30 cellular contexts compared by ENCODE assay signal in genomic region chr2:9097239-9097638, GRCh38.
DNase-seq lines count a peak whose midpoint lies in the region; ATAC-seq and TF ChIP-seq lines count a peak whose summit lies in the region.
"Had no signal": no experiment of that assay in that cellular context is flagged by ENCODE, and none has a peak within 500 bp of the region (broad histone marks: within the 10 kb centered on the region; RNA-seq: fewer than 3 reads in every experiment).

No MANE protein-coding gene starts in this region.

- H3K27me3 Mint-ChIP-seq in nephron (ENCODE audit: low read depth), result peaks cover 40% of the 10 kb centered on the region
- H3K27me3 Mint-ChIP-seq: type B pancreatic cell had no signal

- DNase-seq in ACHN, result peak; percentile 19
- DNase-seq in ELF-1 (ENCODE audit: low read depth, low spot score), result peak; percentile 32
- no peak for DNase-seq in left ventricle myocardium superior
- no peak for DNase-seq in PC-3
- DNase-seq in COLO668 (lab: John Stamatoyannopoulos, UW; ENCODE audit: unreplicated experiment), result no peak
- no peak for DNase-seq in NCI-H1436 treated with DMSO at 0.1 percent for 48 hours (lab: John Stamatoyannopoulos, UW)
- DNase-seq: activated CD4-positive, alpha-beta T cell treated with anti-CD3 and anti-CD28 coated beads for 36 hours; activated CD8-positive, alpha-beta T cell treated with anti-CD3 and anti-CD28 coated beads, Interleukin-2, amount 10 ng/mL, durations not matched to agents 7 days and 5 days; C1 segment of cervical spinal cord; Caco-2; colonic mucosa; DMS53; GDM1; HCEC 1CT; hippocampal formation; Kasumi-1; naive B cell; NCI-H146; NCI-H446; NCI-H774; occipital lobe; T1000 had no signal

- CTCF ChIA-PET in PC-3 (lab: Charles Lee), result no interaction called here

- intact Hi-C loops in left ventricle myocardium superior (cut with micrococcal nuclease) (no loop called here), PC-3 (cut with micrococcal nuclease) (no loop called here)

- H3K9me3 Mint-ChIP-seq in nephron, result no peaks in the 10 kb centered on the region
- H3K9me3 Mint-ChIP-seq: activated naive CD4-positive, alpha-beta T cell treated with anti-CD3 and anti-CD28 coated beads, Interleukin-2, amount 50 U/mL, for 24 hours; naive B cell; stimulated activated memory B cell treated with anti-CD40 and anti-IgM and Interleukin-4, amounts not matched to agents 10 μg/mL and 1 μg/mL and 100 μg/mL, for 72 hours; type B pancreatic cell had no signal

- H3F3A ChIP-seq in PC-3 (ENCODE audit: low read length, unreplicated experiment), result peaks cover 3% of the 10 kb centered on the region

- ATAC-seq in left ventricle myocardium superior (peak; percentile 59), PC-3 (no peak), GM21528 (IDR thresholded peaks at IDR 0.05; ENCODE audit: low FRiP score, unreplicated experiment) (no peak)
- ATAC-seq: activated CD4-positive, alpha-beta T cell treated with anti-CD3 and anti-CD28 coated beads for 36 hours; activated CD8-positive, alpha-beta T cell treated with anti-CD3 and anti-CD28 coated beads, Interleukin-2, amount 10 ng/mL, durations not matched to agents 7 days and 5 days; esophagus mucosa; left lobe of liver; stimulated activated memory B cell treated with anti-CD40 and anti-IgM and Interleukin-4, amounts not matched to agents 10 μg/mL and 1 μg/mL and 100 μg/mL, for 72 hours had no signal

- H3K27ac Mint-ChIP-seq in nephron, result peak overlapping the region in 2 of 3 experiments; percentile 5 to 54
- H3K27ac Mint-ChIP-seq: activated CD4-positive, alpha-beta T cell treated with anti-CD3 and anti-CD28 coated beads for 36 hours; activated CD8-positive, alpha-beta T cell treated with anti-CD3 and anti-CD28 coated beads, Interleukin-2, amount 10 ng/mL, durations not matched to agents 7 days and 5 days; activated naive CD4-positive, alpha-beta T cell treated with anti-CD3 and anti-CD28 coated beads, Interleukin-2, amount 50 U/mL, for 24 hours; stimulated activated memory B cell treated with anti-CD40 and anti-IgM and Interleukin-4, amounts not matched to agents 10 μg/mL and 1 μg/mL and 100 μg/mL, for 72 hours; type B pancreatic cell had no signal

- TF ChIP-seq CTCF in nephron (IDR thresholded peaks at IDR 0.05; ENCODE audit: unreplicated experiment in 3 of 3) (no peak), PC-3 (conservative IDR thresholded peaks at IDR 0.05; ENCODE audit: low read depth, low read length) (no peak)

- no peaks in the 10 kb centered on the region for H3K36me3 Mint-ChIP-seq in nephron (ENCODE audit: low read depth)
- H3K36me3 Mint-ChIP-seq: activated naive CD4-positive, alpha-beta T cell treated with anti-CD3 and anti-CD28 coated beads, Interleukin-2, amount 50 U/mL, for 24 hours; naive B cell; stimulated activated memory B cell treated with anti-CD40 and anti-IgM and Interleukin-4, amounts not matched to agents 10 μg/mL and 1 μg/mL and 100 μg/mL, for 72 hours had no signal

- POLR2A ChIA-PET in PC-3 (lab: Charles Lee; ENCODE audit: unreplicated experiment), result no interaction called here

- H3K4me3 ChIP-seq in PC-3 (ENCODE audit: low read length), result no peak overlapping the region
- H3K4me3 ChIP-seq: colonic mucosa, skin epidermis had no signal

- H3K4me1 ChIP-seq in PC-3 (ENCODE audit: insufficient read depth, low read length), result peaks cover 27% of the 10 kb centered on the region
- H3K4me1 ChIP-seq: colonic mucosa had no signal

- no peaks in the 10 kb centered on the region for H4K20me1 ChIP-seq in PC-3 (ENCODE audit: low read length)

- H3K4me2 ChIP-seq in PC-3 (ENCODE audit: low read length), result no peak overlapping the region

- no peaks in the 10 kb centered on the region for H3K36me3 ChIP-seq in PC-3 (ENCODE audit: low read depth, low read length)
- H3K36me3 ChIP-seq: colonic mucosa had no signal

- no peak overlapping the region for H3K9ac ChIP-seq in PC-3 (ENCODE audit: low read length)

- in situ Hi-C loops in ACHN (cut with HindIII; ENCODE audit: low pct_ligation_motif_present, low pct_unique_long_range_greater_than_20kb, low sequenced_read_pairs), result no loop called here

- no TSS peak for BruUV-seq in PC-3 (replicated peaks; lab: Mats Ljungman, UMichigan)

- no peaks in the 10 kb centered on the region for H3K9me2 ChIP-seq in PC-3 (replicated peaks; ENCODE audit: low read length)

- no peaks in the 10 kb centered on the region for H3K27me3 ChIP-seq in PC-3 (ENCODE audit: low read length)
- H3K27me3 ChIP-seq: colonic mucosa had no signal

- H3K27ac ChIP-seq in PC-3 (ENCODE audit: low read length), result no peak overlapping the region
- H3K27ac ChIP-seq: colonic mucosa, skin epidermis had no signal

- no peaks in the 10 kb centered on the region for H3K9me3 ChIP-seq in PC-3 (ENCODE audit: low read length)
- H3K9me3 ChIP-seq: Caco-2, colonic mucosa had no signal

- H2AFZ ChIP-seq in PC-3 (ENCODE audit: low read length), result no peak overlapping the region

- peaks cover 27% of the 10 kb centered on the region for H3K4me1 Mint-ChIP-seq in nephron

- H3K4me3 Mint-ChIP-seq in nephron, result no peak overlapping the region
- H3K4me3 Mint-ChIP-seq: activated CD4-positive, alpha-beta T cell treated with anti-CD3 and anti-CD28 coated beads for 36 hours; activated CD8-positive, alpha-beta T cell treated with anti-CD3 and anti-CD28 coated beads, Interleukin-2, amount 10 ng/mL, durations not matched to agents 7 days and 5 days; activated naive CD4-positive, alpha-beta T cell treated with anti-CD3 and anti-CD28 coated beads, Interleukin-2, amount 50 U/mL, for 24 hours; naive B cell; stimulated activated memory B cell treated with anti-CD40 and anti-IgM and Interleukin-4, amounts not matched to agents 10 μg/mL and 1 μg/mL and 100 μg/mL, for 72 hours; type B pancreatic cell had no signal

- H3K79me2 ChIP-seq in PC-3 (ENCODE audit: low read length), result no peaks in the 10 kb centered on the region

Comparison
In these comparisons a context has a peak if more than half of its experiments do, and no peak if none do; other contexts are left out.
1. DNase-seq: peak in ACHN (single experiment) and ELF-1 (single experiment); none in left ventricle myocardium superior (single experiment), PC-3 (single experiment), COLO668 (single experiment) and NCI-H1436 treated with DMSO at 0.1 percent for 48 hours (single experiment).